2 cellular contexts compared by ENCODE assay signal in the genomic region with DNA sequence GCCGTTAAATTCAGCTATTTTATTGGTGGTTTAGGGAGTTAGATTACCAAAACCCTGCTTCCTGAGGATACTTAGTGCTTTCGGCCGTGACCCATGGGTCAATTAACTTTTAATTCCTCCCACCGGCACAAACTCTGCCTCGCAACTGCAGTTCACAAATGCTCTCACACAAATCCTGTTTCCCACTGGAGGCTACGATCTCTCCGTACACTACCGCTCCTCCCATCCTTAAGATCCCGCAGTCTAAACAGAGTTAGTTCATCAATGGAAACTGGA.
TF ChIP-seq lines count a peak whose summit lies in the region.

No MANE protein-coding gene starts in this region.

TF ChIP-seq in GM12878, 131 proteins besides CTCF, POLR2A, EP300 and RAD21:
- TF ChIP-seq PAX8 (IDR thresholded peaks at IDR 0.05) (peak; percentile 83; the same call in 1 of the 2 replicates), CHD1 (IDR thresholded peaks at IDR 0.05; ENCODE audit: low read depth, low read length) (peak; percentile 90), BACH1 (IDR thresholded peaks at IDR 0.05; ENCODE audit: borderline replicate concordance) (peak; percentile 20; the same call in 1 of the 2 replicates), ZBTB4 (CRISPR knock-in tag; IDR thresholded peaks at IDR 0.05) (no peak), RB1 (IDR thresholded peaks at IDR 0.05; ENCODE audit: borderline replicate concordance) (peak; percentile 21; the same call in 1 of the 2 replicates), PKNOX1 (IDR thresholded peaks at IDR 0.05) (peak; percentile 97; the same call in 1 of the 2 replicates), ATF7 (IDR thresholded peaks at IDR 0.05; ENCODE audit: low read depth) (peak; percentile 48; the same call in 1 of the 2 replicates), ZNF207 (IDR thresholded peaks at IDR 0.05; ENCODE audit: borderline replicate concordance) (peak; percentile 62; the same call in 1 of the 2 replicates), RAD51 (IDR thresholded peaks at IDR 0.05) (peak; percentile 79; the same call in 1 of the 2 replicates), ASH2L (IDR thresholded peaks at IDR 0.05; ENCODE audit: borderline replicate concordance, low read depth) (no peak), POLR2AphosphoS5 (IDR thresholded peaks at IDR 0.05; ENCODE audit: low read length) (0 out of 2 replicates have a peak, but pooled peaks have one; percentile 46), IKZF1 (conservative IDR thresholded peaks at IDR 0.05) (no peak), NR2F1 (conservative IDR thresholded peaks at IDR 0.05) (peak; percentile 15; the same call in 1 of the 2 replicates), SMARCA5 (IDR thresholded peaks at IDR 0.05) (peak; percentile 99), NBN (IDR thresholded peaks at IDR 0.05) (peak; percentile 60), SMAD1 (IDR thresholded peaks at IDR 0.05; ENCODE audit: low read depth, partially characterized antibody) (peak; percentile 74), HSF1 (IDR thresholded peaks at IDR 0.05; ENCODE audit: low read depth, low read length) (0 out of 2 replicates have a peak, but pooled peaks have one; percentile 36)
- TF ChIP-seq, protein P1, sequence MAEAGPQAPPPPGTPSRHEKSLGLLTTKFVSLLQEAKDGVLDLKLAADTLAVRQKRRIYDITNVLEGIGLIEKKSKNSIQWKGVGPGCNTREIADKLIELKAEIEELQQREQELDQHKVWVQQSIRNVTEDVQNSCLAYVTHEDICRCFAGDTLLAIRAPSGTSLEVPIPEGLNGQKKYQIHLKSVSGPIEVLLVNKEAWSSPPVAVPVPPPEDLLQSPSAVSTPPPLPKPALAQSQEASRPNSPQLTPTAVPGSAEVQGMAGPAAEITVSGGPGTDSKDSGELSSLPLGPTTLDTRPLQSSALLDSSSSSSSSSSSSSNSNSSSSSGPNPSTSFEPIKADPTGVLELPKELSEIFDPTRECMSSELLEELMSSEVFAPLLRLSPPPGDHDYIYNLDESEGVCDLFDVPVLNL (IDR thresholded peaks at IDR 0.05; ENCODE audit: low read depth, low read length), result no peak
- TF ChIP-seq, protein P2, sequence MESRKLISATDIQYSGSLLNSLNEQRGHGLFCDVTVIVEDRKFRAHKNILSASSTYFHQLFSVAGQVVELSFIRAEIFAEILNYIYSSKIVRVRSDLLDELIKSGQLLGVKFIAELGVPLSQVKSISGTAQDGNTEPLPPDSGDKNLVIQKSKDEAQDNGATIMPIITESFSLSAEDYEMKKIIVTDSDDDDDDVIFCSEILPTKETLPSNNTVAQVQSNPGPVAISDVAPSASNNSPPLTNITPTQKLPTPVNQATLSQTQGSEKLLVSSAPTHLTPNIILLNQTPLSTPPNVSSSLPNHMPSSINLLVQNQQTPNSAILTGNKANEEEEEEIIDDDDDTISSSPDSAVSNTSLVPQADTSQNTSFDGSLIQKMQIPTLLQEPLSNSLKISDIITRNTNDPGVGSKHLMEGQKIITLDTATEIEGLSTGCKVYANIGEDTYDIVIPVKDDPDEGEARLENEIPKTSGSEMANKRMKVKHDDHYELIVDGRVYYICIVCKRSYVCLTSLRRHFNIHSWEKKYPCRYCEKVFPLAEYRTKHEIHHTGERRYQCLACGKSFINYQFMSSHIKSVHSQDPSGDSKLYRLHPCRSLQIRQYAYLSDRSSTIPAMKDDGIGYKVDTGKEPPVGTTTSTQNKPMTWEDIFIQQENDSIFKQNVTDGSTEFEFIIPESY (IDR thresholded peaks at IDR 0.05), result no peak

TF ChIP-seq in liver, 16 proteins besides CTCF, POLR2A, EP300 and RAD21:
- TF ChIP-seq SP1 (IDR thresholded peaks at IDR 0.05) (peak; percentile 71), FOXA2 (IDR thresholded peaks at IDR 0.05) (no peak), YY1 (IDR thresholded peaks at IDR 0.05) (peak; percentile 19), TAF1 (conservative IDR thresholded peaks at IDR 0.05) (peak; percentile 58), JUND (IDR thresholded peaks at IDR 0.05) (peak in 1 of 2 donors; percentile 64), EGR1 (IDR thresholded peaks at IDR 0.05; ENCODE audit: low read depth in 2 of 2) (no peak), RXRA (IDR thresholded peaks at IDR 0.05) (peak in 1 of 2 donors; percentile 20)
